Comparison of ENCODE assay signal across 13 cellular contexts in genomic region chr6:131258816-131259476, GRCh38.
A peak's percentile ranks its signal among the peaks of the same experiment; 100 is the strongest.
DNase-seq lines count a peak whose midpoint lies in the region; ATAC-seq and TF ChIP-seq lines count a peak whose summit lies in the region.
"Had no signal": no experiment of that assay in that cellular context is flagged by ENCODE, and none has a peak within 500 bp of the region (broad histone marks: within the 10 kb centered on the region; RNA-seq: fewer than 3 reads in every experiment).

No MANE protein-coding gene starts in this region.

- no peak overlapping the region for H3K27ac Mint-ChIP-seq in neural progenitor cell
- H3K27ac Mint-ChIP-seq in natural killer cell treated with Interleukin-12 subunit alpha and Interleukin-12 subunit beta and Interleukin-15 and Interleukin-18, amount 100 ng/mL, for 72 hours: no peak overlapping the region
- H3K27ac Mint-ChIP-seq: dendritic cell treated with granulocyte-macrophage colony-stimulating factor and Interleukin-4, amounts not matched to agents 40 ng/mL and 50 ng/mL, for 4 days had no signal

- H3K4me3 ChIP-seq in HEK293 (ENCODE audit: low read depth, low read length): no peak overlapping the region
- H3K4me3 ChIP-seq in PC-9: no peak overlapping the region
- H3K4me3 ChIP-seq in epithelial cell of proximal tubule (ENCODE audit: low read depth, low read length): no peak overlapping the region
- H3K4me3 ChIP-seq in neural progenitor cell: no peak overlapping the region
- H3K4me3 ChIP-seq: heart right ventricle had no signal

- H3K27me3 Mint-ChIP-seq in neural progenitor cell (ENCODE audit: insufficient read depth, low read depth): no peaks in the 10 kb centered on the region
- no peaks in the 10 kb centered on the region for H3K27me3 Mint-ChIP-seq in natural killer cell treated with Interleukin-12 subunit alpha and Interleukin-12 subunit beta and Interleukin-15 and Interleukin-18, amount 100 ng/mL, for 72 hours
- H3K27me3 Mint-ChIP-seq: dendritic cell treated with granulocyte-macrophage colony-stimulating factor and Interleukin-4, amounts not matched to agents 40 ng/mL and 50 ng/mL, for 4 days had no signal

- POLR2A ChIA-PET in HEK293 (lab: Yijun Ruan, JAX) (no interaction called here), PC-9 (lab: Charles Lee; ENCODE audit: unreplicated experiment) (no interaction called here)

- no TSS peak for BruUV-seq in PC-9 (replicated peaks; lab: Mats Ljungman, UMichigan)

- H3K4me1 Mint-ChIP-seq in neural progenitor cell: peaks cover 13% of the 10 kb centered on the region
- peaks cover 11 to 13% of the 10 kb centered on the region in 2 donors for H3K4me1 Mint-ChIP-seq in natural killer cell treated with Interleukin-12 subunit alpha and Interleukin-12 subunit beta and Interleukin-15 and Interleukin-18, amount 100 ng/mL, for 72 hours (ENCODE audit: low read depth in 2 of 2)

- TF ChIP-seq CTCF in HEK293 (tag by site-specific recombination; IDR thresholded peaks at IDR 0.05): no peak
- TF ChIP-seq CTCF in PC-9 (conservative IDR thresholded peaks at IDR 0.05): no peak
- TF ChIP-seq CTCF in epithelial cell of proximal tubule (conservative IDR thresholded peaks at IDR 0.05; ENCODE audit: low read depth, low read length): no peak
- TF ChIP-seq CTCF in neural progenitor cell (IDR thresholded peaks at IDR 0.05): no peak

- H3K4me2 ChIP-seq in PC-9 (peak overlapping the region; percentile 37), neural progenitor cell (no peak overlapping the region)

- H3K4me1 ChIP-seq in HEK293 (ENCODE audit: control insufficient read depth, insufficient read depth, low read length) (peaks cover 24% of the 10 kb centered on the region), PC-9 (replicated peaks; ENCODE audit: insufficient read depth) (peaks cover 33% of the 10 kb centered on the region), neural progenitor cell (peaks cover 7% of the 10 kb centered on the region)

- CTCF ChIA-PET in HEK293 (lab: Yijun Ruan, JAX): interaction anchor here (0.8 to 1.3 kb wide), 2 partner anchors 59 to 201 kb away, joined by 3 read pairs; no protein-coding TSS in a partner anchor
- CTCF ChIA-PET in PC-9 (lab: Charles Lee): no interaction called here

- no peak overlapping the region for H3K4me3 Mint-ChIP-seq in neural progenitor cell
- H3K4me3 Mint-ChIP-seq in natural killer cell treated with Interleukin-12 subunit alpha and Interleukin-12 subunit beta and Interleukin-15 and Interleukin-18, amount 100 ng/mL, for 72 hours: no peak overlapping the region
- H3K4me3 Mint-ChIP-seq: dendritic cell treated with granulocyte-macrophage colony-stimulating factor and Interleukin-4, amounts not matched to agents 40 ng/mL and 50 ng/mL, for 4 days had no signal

- peak overlapping the region; percentile 24; the same call in 1 of the 2 replicates for H2AFZ ChIP-seq in PC-9
- H2AFZ ChIP-seq in neural progenitor cell (replicated peaks): no peak overlapping the region

- peaks cover 9% of the 10 kb centered on the region; the same call in 1 of the 2 replicates for H3F3A ChIP-seq in PC-9 (ENCODE audit: insufficient read depth, low read depth)
- H3F3A ChIP-seq in neural progenitor cell (ENCODE audit: low read depth): peaks cover 7% of the 10 kb centered on the region

- DNase-seq in PC-9: peak in 1 of 2 experiments; percentile 49
- peak; percentile 89 for DNase-seq in epithelial cell of proximal tubule (ENCODE audit: low read depth)
- DNase-seq in neural progenitor cell (ENCODE audit: low spot score): peak; percentile 16
- no peak for DNase-seq in NCI-H1417 treated with DMSO at 0.1 percent for 48 hours (lab: John Stamatoyannopoulos, UW)
- DNase-seq in natural killer cell treated with Interleukin-12 subunit alpha and Interleukin-12 subunit beta and Interleukin-15 and Interleukin-18, amount 100 ng/mL, for 72 hours (ENCODE audit: low spot score): no peak
- no peak for DNase-seq in effector CD4-positive, alpha-beta T cell
- DNase-seq: activated effector memory CD4-positive, alpha-beta T cell treated with Interleukin-2 at 50 U/mL for 16 hours; heart right ventricle; NCI-H2081; stimulated activated CD8-positive, alpha-beta memory T cell treated with anti-CD3 and anti-CD28 coated beads, Interleukin-4, amount 100 ng/mL, for 48 hours had no signal

- H3K9me2 ChIP-seq in PC-9 (ENCODE audit: insufficient read depth): no peaks in the 10 kb centered on the region

- peak overlapping the region; percentile 19; the same call in 1 of the 2 replicates for H3K27ac ChIP-seq in HEK293 (ENCODE audit: extremely low read depth, low read depth, low read length)
- peak overlapping the region; percentile 56 for H3K27ac ChIP-seq in PC-9
- peak overlapping the region; percentile 55 for H3K27ac ChIP-seq in neural progenitor cell
- H3K27ac ChIP-seq: heart right ventricle had no signal

- H3K27me3 ChIP-seq in PC-9 (ENCODE audit: insufficient read depth, low read depth) (no peaks in the 10 kb centered on the region), neural progenitor cell (no peaks in the 10 kb centered on the region)
- H3K27me3 ChIP-seq: heart right ventricle had no signal

- ATAC-seq in natural killer cell treated with Interleukin-12 subunit alpha and Interleukin-12 subunit beta and Interleukin-15 and Interleukin-18, amount 100 ng/mL, for 72 hours: no peak
- ATAC-seq: HepG2 had no signal

- H3K36me3 ChIP-seq in HEK293 (ENCODE audit: control insufficient read depth in 2 of 2, insufficient read depth in 1 of 2, low read length in 2 of 2) (no peaks in the 10 kb centered on the region), PC-9 (ENCODE audit: low read depth) (no peaks in the 10 kb centered on the region), neural progenitor cell (no peaks in the 10 kb centered on the region)
- H3K36me3 ChIP-seq: heart right ventricle had no signal

- no peaks in the 10 kb centered on the region for H3K9me3 ChIP-seq in HEK293 (ENCODE audit: control insufficient read depth, insufficient read depth, low read depth, low read length)
- H3K9me3 ChIP-seq in PC-9 (ENCODE audit: insufficient read depth, low read depth): no peaks in the 10 kb centered on the region
- H3K9me3 ChIP-seq in neural progenitor cell (ENCODE audit: low read depth): peaks cover 5% of the 10 kb centered on the region

- H3K9me3 Mint-ChIP-seq in neural progenitor cell: peaks cover 9% of the 10 kb centered on the region
- H3K9me3 Mint-ChIP-seq in natural killer cell treated with Interleukin-12 subunit alpha and Interleukin-12 subunit beta and Interleukin-15 and Interleukin-18, amount 100 ng/mL, for 72 hours: no peaks in the 10 kb centered on the region
- H3K9me3 Mint-ChIP-seq: dendritic cell treated with granulocyte-macrophage colony-stimulating factor and Interleukin-4, amounts not matched to agents 40 ng/mL and 50 ng/mL, for 4 days had no signal

- peaks cover 10% of the 10 kb centered on the region for H3K36me3 Mint-ChIP-seq in neural progenitor cell
- H3K36me3 Mint-ChIP-seq in natural killer cell treated with Interleukin-12 subunit alpha and Interleukin-12 subunit beta and Interleukin-15 and Interleukin-18, amount 100 ng/mL, for 72 hours: no peaks in the 10 kb centered on the region

- H3K79me2 ChIP-seq in PC-9 (ENCODE audit: low read depth): no peaks in the 10 kb centered on the region
- no peaks in the 10 kb centered on the region for H3K79me2 ChIP-seq in neural progenitor cell (ENCODE audit: low read depth)

- H4K20me1 ChIP-seq in PC-9 (ENCODE audit: insufficient read depth) (no peaks in the 10 kb centered on the region), neural progenitor cell (ENCODE audit: low read depth) (no peaks in the 10 kb centered on the region)

- intact Hi-C loops in PC-9 (cut with micrococcal nuclease; ENCODE audit: unreplicated experiment): no loop called here

- H3K9ac ChIP-seq in neural progenitor cell: no peak overlapping the region

TF ChIP-seq in HEK293, 187 proteins besides CTCF, POLR2A, EP300 and RAD21:
- 0 out of 2 replicates have a peak, but pooled peaks have one; percentile 20 for TF ChIP-seq TRIM28 (IDR thresholded peaks at IDR 0.05; ENCODE audit: borderline replicate concordance, low read length)
- peak; percentile 29; the same call in 1 of the 2 replicates for TF ChIP-seq ZNF335 (tag by site-specific recombination; conservative IDR thresholded peaks at IDR 0.05)
- no peak for TF ChIP-seq YY2 (tag by site-specific recombination; IDR thresholded peaks at IDR 0.05)

Comparison
In these comparisons a context has a peak if more than half of its experiments do, and no peak if none do; other contexts are left out.
1. DNase-seq: peak in epithelial cell of proximal tubule (single experiment) and neural progenitor cell (single experiment); none in NCI-H1417 treated with DMSO at 0.1 percent for 48 hours (single experiment), natural killer cell treated with Interleukin-12 subunit alpha and Interleukin-12 subunit beta and Interleukin-15 and Interleukin-18, amount 100 ng/mL, for 72 hours (single experiment) and effector CD4-positive, alpha-beta T cell (single experiment).
2. Peak in every context shown above with its lines, with median percentiles within 50 percentile points of each other: H3K27ac ChIP-seq.